19 cellular contexts compared by ENCODE assay signal in genomic region chr13:82447452-82448030, GRCh38.
DNase-seq lines count a peak whose midpoint lies in the region; ATAC-seq and TF ChIP-seq lines count a peak whose summit lies in the region.
"Had no signal": no experiment of that assay in that cellular context is flagged by ENCODE, and none has a peak within 500 bp of the region (broad histone marks: within the 10 kb centered on the region; RNA-seq: fewer than 3 reads in every experiment).

No MANE protein-coding gene starts in this region.

- ATAC-seq in IMR-90 (ENCODE audit: low read depth), result no peak
- ATAC-seq in HG02973 (IDR thresholded peaks at IDR 0.05; ENCODE audit: unreplicated experiment), result no peak
- ATAC-seq: CD8-positive, alpha-beta T cell; GM12878 had no signal

- H3K9ac ChIP-seq in IMR-90 (ENCODE audit: low read depth, low read length), result no peak overlapping the region
- H3K9ac ChIP-seq: BLaER1 had no signal

- TF ChIP-seq POLR2A in IMR-90 (IDR thresholded peaks at IDR 0.05; ENCODE audit: low read depth, low read length), result no peak

- POLR2A ChIA-PET in IMR-90 (lab: Charles Lee; ENCODE audit: unreplicated experiment), result no interaction called here

- CTCF ChIA-PET in IMR-90 (lab: Yijun Ruan, JAX), result no interaction called here

- no peaks in the 10 kb centered on the region for H3K27me3 ChIP-seq in IMR-90 (ENCODE audit: control insufficient read depth, insufficient read depth, low read length)
- H3K27me3 ChIP-seq: BLaER1 had no signal

- WGBS in IMR-90 (ENCODE audit: extremely low coverage in 2 of 2, insufficient read length in 1 of 2), 2 experiments, result no CpG with 5 or more reads among the region's 1 CpG

- TF ChIP-seq RAD21 in IMR-90 (IDR thresholded peaks at IDR 0.05; ENCODE audit: low read length), result no peak

- H2BK5ac ChIP-seq in IMR-90 (ENCODE audit: low read depth, low read length, poor library complexity, severe bottlenecking), result no peak overlapping the region

- H4K8ac ChIP-seq in IMR-90 (ENCODE audit: low read depth in 2 of 2, low read length in 2 of 2), result no peak overlapping the region

- H2BK120ac ChIP-seq in IMR-90 (ENCODE audit: low read depth, low read length), result no peak overlapping the region

- no peak overlapping the region for H2AFZ ChIP-seq in IMR-90 (replicated peaks; ENCODE audit: low read length, poor library complexity)

- no peak overlapping the region for H3K14ac ChIP-seq in IMR-90 (replicated peaks; ENCODE audit: low read depth, low read length)

- BruUV-seq in IMR-90 (replicated peaks; lab: Mats Ljungman, UMichigan), result no TSS peak

- H3K9me3 ChIP-seq in IMR-90 (ENCODE audit: control insufficient read depth, insufficient read depth, low read length), result peaks cover 2% of the 10 kb centered on the region
- H3K9me3 ChIP-seq: BLaER1, Caco-2 had no signal

- TF ChIP-seq CTCF in IMR-90 (conservative IDR thresholded peaks at IDR 0.05; ENCODE audit: low read depth, low read length), result no peak

- H3K36me3 ChIP-seq in IMR-90 (ENCODE audit: control insufficient read depth, insufficient read depth, low read length), result no peaks in the 10 kb centered on the region
- H3K36me3 ChIP-seq: BLaER1 had no signal

- no peak overlapping the region for H2BK15ac ChIP-seq in IMR-90 (ENCODE audit: low read depth, low read length)

- H3K27ac ChIP-seq in IMR-90 (ENCODE audit: insufficient read depth, low read length), result no peak overlapping the region
- H3K27ac ChIP-seq: BLaER1, C4-2B had no signal

- no peak overlapping the region for H3K4me2 ChIP-seq in IMR-90 (ENCODE audit: low read depth, low read length)
- H3K4me2 ChIP-seq: BLaER1 had no signal

- no peak overlapping the region for H4K5ac ChIP-seq in IMR-90 (ENCODE audit: low read depth, low read length)

- no peak overlapping the region for H3K4ac ChIP-seq in IMR-90 (ENCODE audit: low read depth, low read length)

- in situ Hi-C loops in Caki2 (cut with HindIII; ENCODE audit: low pct_unique_long_range_greater_than_20kb, low sequenced_read_pairs) (no loop called here), IMR-90 (cut with MboI; ENCODE audit: low sequenced_read_pairs) (no loop called here)

- H3K4me3 ChIP-seq in IMR-90 (ENCODE audit: insufficient read depth, low read depth, low read length), result no peak overlapping the region
- H3K4me3 ChIP-seq: BLaER1, GM12878 had no signal

- no peaks in the 10 kb centered on the region for H4K20me1 ChIP-seq in IMR-90 (ENCODE audit: insufficient read depth, low read length)
- H4K20me1 ChIP-seq: BLaER1 had no signal

- H4K91ac ChIP-seq in IMR-90 (ENCODE audit: insufficient read depth, low read depth, low read length), result no peak overlapping the region

- H2BK20ac ChIP-seq in IMR-90 (ENCODE audit: low read depth, low read length), result no peak overlapping the region

- H2AK5ac ChIP-seq in IMR-90 (ENCODE audit: low read depth, low read length), result no peak overlapping the region

- H3K23ac ChIP-seq in IMR-90 (ENCODE audit: low read depth, low read length), result no peak overlapping the region

- no peaks in the 10 kb centered on the region for H3K79me1 ChIP-seq in IMR-90 (ENCODE audit: low read depth in 1 of 2, low read length in 2 of 2)

- intact Hi-C loops in IMR-90 (cut with micrococcal nuclease), result no loop called here

- no peak overlapping the region for H3K18ac ChIP-seq in IMR-90 (ENCODE audit: low read depth, low read length)

- H3K56ac ChIP-seq in IMR-90 (ENCODE audit: extremely low read depth, insufficient read depth, low read length), result no peak overlapping the region

- DNase-seq in Caki2 (ENCODE audit: low read depth), result peak; percentile 22
- DNase-seq in IMR-90, result no peak
- peak; percentile 0 for DNase-seq in putamen (ENCODE audit: low spot score)
- no peak for DNase-seq in SIG-M5 (lab: John Stamatoyannopoulos, UW)
- DNase-seq in mucosa of gallbladder (ENCODE audit: low spot score), result no peak
- DNase-seq: Caco-2; CD4-positive, CD25-positive, alpha-beta regulatory T cell; CD8-positive, alpha-beta T cell; DMS 273 treated with DMSO at 0.1 percent for 48 hours; DMS79; EL; GDM1; GOT3; H7; HCEC 1CT had no signal

- dilution Hi-C loops in IMR-90 (cut with HindIII; ENCODE audit: low sequenced_read_pairs, unreplicated experiment), result no loop called here

- no peak overlapping the region for H2AK9ac ChIP-seq in IMR-90 (replicated peaks; ENCODE audit: low read depth, low read length, poor library complexity)

- H3K9me1 ChIP-seq in IMR-90 (ENCODE audit: insufficient read depth, low read length), result no peaks in the 10 kb centered on the region

- H3K4me1 ChIP-seq in IMR-90 (ENCODE audit: control insufficient read depth, insufficient read depth, low read length), result no peaks in the 10 kb centered on the region
- H3K4me1 ChIP-seq: BLaER1, Caco-2 had no signal

TF ChIP-seq in IMR-90, 13 proteins besides CTCF, POLR2A, EP300 and RAD21:
- TF ChIP-seq CHD1 (IDR thresholded peaks at IDR 0.05; ENCODE audit: low read depth, low read length) (no peak), MAFK (IDR thresholded peaks at IDR 0.05; ENCODE audit: low read depth, low read length) (peak; percentile 71)

Comparison
In these comparisons a context has a peak if more than half of its experiments do, and no peak if none do; other contexts are left out.
1. DNase-seq: peak in Caki2 (single experiment) and putamen (single experiment); none in IMR-90 (single experiment), SIG-M5 (single experiment) and mucosa of gallbladder (single experiment).